In the genomic region with DNA sequence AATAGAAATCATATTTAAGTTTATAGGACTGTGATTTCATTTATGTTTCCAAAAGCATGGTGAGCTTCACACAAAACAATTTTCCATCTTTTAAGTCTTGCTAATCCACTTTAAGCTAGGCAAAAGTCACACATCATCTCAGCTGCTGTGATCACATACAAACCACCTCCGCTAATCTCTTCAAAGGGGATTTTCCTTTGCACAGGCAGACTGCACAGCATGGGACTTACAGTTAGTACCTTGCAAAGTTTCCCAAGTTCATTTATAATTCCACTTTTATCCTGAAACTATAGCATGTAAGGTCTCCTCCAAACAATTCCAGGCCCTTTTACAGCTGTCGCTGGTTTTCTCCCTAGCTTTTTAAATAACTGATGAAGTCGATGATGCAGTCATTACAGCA, we compare ENCODE assay signal across 23 cellular contexts.
"Had no signal": no experiment of that assay in that cellular context is flagged by ENCODE, and none has a peak within 500 bp of the region (broad histone marks: within the 10 kb centered on the region; RNA-seq: fewer than 3 reads in every experiment).

No MANE protein-coding gene starts in this region.

- H3K27me3 ChIP-seq: esophagus squamous epithelium, heart right ventricle, left lung, pancreas, stomach, testis, tibial artery had no signal

- H3K4me1 ChIP-seq: esophagus squamous epithelium, left lung, pancreas, stomach, testis, tibial artery had no signal

- FAIRE-seq: islet of Langerhans, pancreas had no signal

- H3K36me3 ChIP-seq: esophagus squamous epithelium, heart right ventricle, left lung, pancreas, stomach, tibial artery had no signal

- H3K4me3 ChIP-seq: esophagus squamous epithelium, heart right ventricle, left lung, mucosa of descending colon, pancreas, smooth muscle cell, stomach, testis, tibial artery had no signal

- DNase-seq: cortex of kidney; effector memory CD8-positive, alpha-beta T cell; erythroblast; esophagus squamous epithelium; foreskin melanocyte; glutamatergic neuron; heart right ventricle; hippocampal formation; left cardiac atrium; left lung; mesenchymal stem cell; mucosa of descending colon; naive B cell; pancreas; retina; stimulated activated CD4-positive, alpha-beta T cell treated with anti-CD3 and anti-CD28 coated beads, Interleukin-2, amount 100 ng/mL, for 24 hours; stimulated activated CD4-positive, alpha-beta T cell treated with anti-CD3 and anti-CD28 coated beads, Interleukin-4, amount 100 ng/mL, for 24 hours; stimulated activated naive CD4-positive, alpha-beta T cell treated with Interleukin-2 at 50 U/mL for 16 hours; stomach; testis; tibial artery had no signal

- H3K27ac ChIP-seq: esophagus squamous epithelium, heart right ventricle, left lung, pancreas, stomach, testis, tibial artery had no signal

- H3K9me3 ChIP-seq: esophagus squamous epithelium, heart right ventricle, left lung, mucosa of descending colon, pancreas, stomach, testis, tibial artery had no signal

- H3K4me2 ChIP-seq: smooth muscle cell had no signal
